Comparison of ENCODE assay signal across 1 cellular context in the genomic region with DNA sequence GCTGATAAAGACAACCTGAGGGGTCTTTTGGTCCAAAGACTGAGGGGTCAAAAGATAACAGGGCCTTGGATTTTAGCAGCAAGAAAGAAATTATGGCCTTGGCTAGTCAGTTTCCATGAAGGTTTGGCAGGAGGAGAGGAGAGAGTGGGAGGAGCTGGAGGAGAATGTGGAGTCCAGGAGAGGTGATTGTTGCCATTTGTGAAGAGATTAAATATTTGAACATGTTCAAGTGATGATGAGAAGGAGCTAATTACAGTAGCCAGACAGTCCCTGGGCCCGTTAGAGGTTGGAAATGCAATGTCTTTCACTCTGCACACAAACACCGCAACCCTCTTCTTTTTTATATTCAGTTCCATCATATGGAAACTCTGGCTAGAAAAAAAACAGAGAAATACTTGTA.
TF ChIP-seq lines count a peak whose summit lies in the region.

No MANE protein-coding gene starts in this region.

TF ChIP-seq in K562, 482 proteins besides CTCF, POLR2A, EP300 and RAD21:
- no peak for TF ChIP-seq ZC3H4 (CRISPR knock-in tag; IDR thresholded peaks at IDR 0.05; ENCODE audit: borderline replicate concordance)
- no peak for TF ChIP-seq ARNT (IDR thresholded peaks at IDR 0.05)
- no peak for TF ChIP-seq ATF7 (IDR thresholded peaks at IDR 0.05)
- TF ChIP-seq CREBBP (IDR thresholded peaks at IDR 0.05; ENCODE audit: low read depth, low read length) = no peak
- no peak for TF ChIP-seq RBM34 (IDR thresholded peaks at IDR 0.05; ENCODE audit: borderline replicate concordance, insufficient read depth, low read length)
- no peak for TF ChIP-seq IFI16 (CRISPR knock-in tag; IDR thresholded peaks at IDR 0.05)
- no peak for TF ChIP-seq POLR2AphosphoS2 (IDR thresholded peaks at IDR 0.05; ENCODE audit: low read length)
- no peak for TF ChIP-seq KDM1A (IDR thresholded peaks at IDR 0.05)
- no peak for TF ChIP-seq CTBP1 (IDR thresholded peaks at IDR 0.05; ENCODE audit: borderline replicate concordance)
- no peak for TF ChIP-seq ZKSCAN8 (CRISPR knock-in tag; IDR thresholded peaks at IDR 0.05)
- no peak for TF ChIP-seq HDAC1 (IDR thresholded peaks at IDR 0.05)
- TF ChIP-seq PTBP1 (IDR thresholded peaks at IDR 0.05; ENCODE audit: low read depth, low read length) = no peak
- TF ChIP-seq ZNF212 (CRISPR knock-in tag; IDR thresholded peaks at IDR 0.05) = no peak
- no peak for TF ChIP-seq ZSCAN29 (IDR thresholded peaks at IDR 0.05)
- TF ChIP-seq HDAC2 (IDR thresholded peaks at IDR 0.05) = no peak
- TF ChIP-seq CREM (IDR thresholded peaks at IDR 0.05; ENCODE audit: low read depth) = no peak
- TF ChIP-seq, protein P1, sequence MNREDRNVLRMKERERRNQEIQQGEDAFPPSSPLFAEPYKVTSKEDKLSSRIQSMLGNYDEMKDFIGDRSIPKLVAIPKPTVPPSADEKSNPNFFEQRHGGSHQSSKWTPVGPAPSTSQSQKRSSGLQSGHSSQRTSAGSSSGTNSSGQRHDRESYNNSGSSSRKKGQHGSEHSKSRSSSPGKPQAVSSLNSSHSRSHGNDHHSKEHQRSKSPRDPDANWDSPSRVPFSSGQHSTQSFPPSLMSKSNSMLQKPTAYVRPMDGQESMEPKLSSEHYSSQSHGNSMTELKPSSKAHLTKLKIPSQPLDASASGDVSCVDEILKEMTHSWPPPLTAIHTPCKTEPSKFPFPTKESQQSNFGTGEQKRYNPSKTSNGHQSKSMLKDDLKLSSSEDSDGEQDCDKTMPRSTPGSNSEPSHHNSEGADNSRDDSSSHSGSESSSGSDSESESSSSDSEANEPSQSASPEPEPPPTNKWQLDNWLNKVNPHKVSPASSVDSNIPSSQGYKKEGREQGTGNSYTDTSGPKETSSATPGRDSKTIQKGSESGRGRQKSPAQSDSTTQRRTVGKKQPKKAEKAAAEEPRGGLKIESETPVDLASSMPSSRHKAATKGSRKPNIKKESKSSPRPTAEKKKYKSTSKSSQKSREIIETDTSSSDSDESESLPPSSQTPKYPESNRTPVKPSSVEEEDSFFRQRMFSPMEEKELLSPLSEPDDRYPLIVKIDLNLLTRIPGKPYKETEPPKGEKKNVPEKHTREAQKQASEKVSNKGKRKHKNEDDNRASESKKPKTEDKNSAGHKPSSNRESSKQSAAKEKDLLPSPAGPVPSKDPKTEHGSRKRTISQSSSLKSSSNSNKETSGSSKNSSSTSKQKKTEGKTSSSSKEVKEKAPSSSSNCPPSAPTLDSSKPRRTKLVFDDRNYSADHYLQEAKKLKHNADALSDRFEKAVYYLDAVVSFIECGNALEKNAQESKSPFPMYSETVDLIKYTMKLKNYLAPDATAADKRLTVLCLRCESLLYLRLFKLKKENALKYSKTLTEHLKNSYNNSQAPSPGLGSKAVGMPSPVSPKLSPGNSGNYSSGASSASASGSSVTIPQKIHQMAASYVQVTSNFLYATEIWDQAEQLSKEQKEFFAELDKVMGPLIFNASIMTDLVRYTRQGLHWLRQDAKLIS (CRISPR knock-in tag; IDR thresholded peaks at IDR 0.05) = no peak
- TF ChIP-seq DNMT1 (IDR thresholded peaks at IDR 0.05) = no peak
- no peak for TF ChIP-seq CAMTA2 (CRISPR knock-in tag; conservative IDR thresholded peaks at IDR 0.05)
- no peak for TF ChIP-seq ZNF239 (CRISPR knock-in tag; IDR thresholded peaks at IDR 0.05)
